Comparison of ENCODE assay signal across 7 cellular contexts in genomic region chr19:57599377-57599760, GRCh38. TPM values are rescaled to one million over a fixed set of nuclear protein-coding genes. Genes with fewer than 3 reads are reported as not detected.
DNase-seq lines count a peak whose midpoint lies in the region; ATAC-seq and TF ChIP-seq lines count a peak whose summit lies in the region.

No MANE protein-coding gene starts in this region.

- H3K36me3 ChIP-seq in aorta (ENCODE audit: control insufficient read depth in 1 of 2, insufficient read depth in 2 of 2, low read length in 1 of 2) = peaks cover 0 to 6% of the 10 kb centered on the region in 2 donors

- TF ChIP-seq CTCF in RWPE1 (conservative IDR thresholded peaks at IDR 0.05; ENCODE audit: low read depth) = no peak

- POLR2A ChIA-PET in RWPE1 (lab: Yijun Ruan, JAX; ENCODE audit: low non-redundant PET) = no interaction called here

- peaks cover 42 to 68% of the 10 kb centered on the region in 2 donors for H3K9me3 Mint-ChIP-seq in stimulated activated naive CD8-positive, alpha-beta T cell treated with anti-CD3 and anti-CD28 coated beads, Interleukin-15, amount 100 ng/mL, for 72 hours

- no peaks in the 10 kb centered on the region for H3K27me3 Mint-ChIP-seq in stimulated activated naive CD8-positive, alpha-beta T cell treated with anti-CD3 and anti-CD28 coated beads, Interleukin-15, amount 100 ng/mL, for 72 hours

- 55% methylated on average over 8 of the region's 8 CpGs for WGBS in right cardiac atrium
- 47 to 55% methylated on average over 8 of the region's 8 CpGs for WGBS in aorta, 2 donors

- ATAC-seq in GM21515 (IDR thresholded peaks at IDR 0.05; ENCODE audit: unreplicated experiment) (peak; percentile 23), right cardiac atrium (no peak), GM18909 (IDR thresholded peaks at IDR 0.05; ENCODE audit: poor library complexity, unreplicated experiment) (no peak), aorta (ENCODE audit: low FRiP score) (no peak)
- ATAC-seq in stimulated activated naive CD8-positive, alpha-beta T cell treated with anti-CD3 and anti-CD28 coated beads, Interleukin-15, amount 100 ng/mL, for 72 hours = peak; percentile 52

- H3K4me1 ChIP-seq in right cardiac atrium (ENCODE audit: control insufficient read depth, insufficient read depth, low read length) = peaks cover 2% of the 10 kb centered on the region
- H3K4me1 ChIP-seq in aorta (ENCODE audit: control insufficient read depth in 1 of 2, insufficient read depth in 2 of 2, low read length in 2 of 2) = no peaks in the 10 kb centered on the region

- CTCF ChIA-PET in RWPE1 (lab: Yijun Ruan, JAX) = no interaction called here

- peak overlapping the region; percentile 81 for H3K4me3 ChIP-seq in right cardiac atrium (ENCODE audit: low read length)
- peak overlapping the region in 1 of 2 donors; percentile 36 for H3K4me3 ChIP-seq in aorta (ENCODE audit: low read length in 2 of 2)

- DNase-seq in RWPE1 (ENCODE audit: low spot score) = no peak
- no peak for DNase-seq in right cardiac atrium
- no peak for DNase-seq in stimulated activated naive CD8-positive, alpha-beta T cell treated with anti-CD3 and anti-CD28 coated beads, Interleukin-15, amount 100 ng/mL, for 72 hours
- no peak for DNase-seq in NK-92 treated with Interleukin-12 subunit alpha and Interleukin-12 subunit beta, amount 100 ng/mL, for 24 hours (lab: John Stamatoyannopoulos, UW)
- no peak for DNase-seq in aorta

- peak overlapping the region; percentile 75 to 93 for H3K27ac Mint-ChIP-seq in stimulated activated naive CD8-positive, alpha-beta T cell treated with anti-CD3 and anti-CD28 coated beads, Interleukin-15, amount 100 ng/mL, for 72 hours

- peak overlapping the region; percentile 86 to 91 for H3K4me3 Mint-ChIP-seq in stimulated activated naive CD8-positive, alpha-beta T cell treated with anti-CD3 and anti-CD28 coated beads, Interleukin-15, amount 100 ng/mL, for 72 hours

- H3K9me3 ChIP-seq in right cardiac atrium (ENCODE audit: control insufficient read depth, low read length) (no peaks in the 10 kb centered on the region), aorta (ENCODE audit: control insufficient read depth, low read length) (peaks cover 9% of the 10 kb centered on the region)

- peaks cover 24% of the 10 kb centered on the region for H3K4me1 Mint-ChIP-seq in stimulated activated naive CD8-positive, alpha-beta T cell treated with anti-CD3 and anti-CD28 coated beads, Interleukin-15, amount 100 ng/mL, for 72 hours

- intact Hi-C loops in right cardiac atrium (cut with DNase I) = no loop called here
- intact Hi-C loops in aorta (cut with DNase I) = no loop called here

- no peaks in the 10 kb centered on the region for H3K27me3 ChIP-seq in right cardiac atrium (ENCODE audit: control insufficient read depth, insufficient read depth)
- H3K27me3 ChIP-seq in aorta (ENCODE audit: control insufficient read depth in 1 of 2, insufficient read depth in 2 of 2, low read length in 1 of 2) = no peaks in the 10 kb centered on the region

- H3K27ac ChIP-seq in RWPE1 (peak overlapping the region; percentile 55), right cardiac atrium (ENCODE audit: low read length) (peak overlapping the region; percentile 70), aorta (ENCODE audit: low read depth in 1 of 2, low read length in 2 of 2) (no peak overlapping the region)

RNA-seq across cellular contexts. Expression of gene ZNF530, which starts 0.3 kb away (rescaled TPM):
- total RNA-seq in right cardiac atrium = 1 to 10 TPM; 3.7 to 5.9 (median 5.0) TPM
- 8.4 TPM for polyA plus RNA-seq in right cardiac atrium
- 1 to 10 TPM; 2.3 to 2.5 TPM for total RNA-seq in aorta
- polyA plus RNA-seq in aorta = 1 to 10 TPM in 1 of 2 donors, not detected in 1; 1.6 TPM

RNA-seq across cellular contexts. Expression of gene ZNF134, which starts 14.7 kb away (rescaled TPM):
- 10 to 100 TPM; 15.1 to 20.1 (median 17.3) TPM for total RNA-seq in right cardiac atrium
- polyA plus RNA-seq in right cardiac atrium = 5.5 TPM
- 10 to 100 TPM; 13.1 to 16.6 TPM for total RNA-seq in aorta
- 1 to 10 TPM; 2.4 to 8.1 TPM for polyA plus RNA-seq in aorta

RNA-seq across cellular contexts. Expression of gene ZIK1, which starts 15.4 kb away (rescaled TPM):
- total RNA-seq in right cardiac atrium = 1 to 10 TPM; 5.0 to 6.3 (median 5.5) TPM
- 2.0 TPM for polyA plus RNA-seq in right cardiac atrium
- total RNA-seq in aorta = 1 to 10 TPM; 3.5 to 6.3 TPM
- polyA plus RNA-seq in aorta = 1 to 10 TPM in 1 of 2 donors, not detected in 1; 2.4 TPM

RNA-seq across cellular contexts. Expression of gene ZNF416, which starts 20.7 kb away (rescaled TPM):
- total RNA-seq in right cardiac atrium (1 to 10 TPM; 4.7 to 5.9 (median 4.8) TPM), aorta (1 to 10 TPM; 4.0 to 6.1 TPM)
- polyA plus RNA-seq in right cardiac atrium (2.4 TPM), aorta (1 to 10 TPM; 1.5 to 2.5 TPM)

RNA-seq across cellular contexts. Expression of gene ZNF211, which starts 33.6 kb away (rescaled TPM):
- total RNA-seq in right cardiac atrium (10 to 100 TPM; 11.9 to 15.0 (median 13.6) TPM), aorta (10 to 100 TPM in 1 of 2 donors, 1 to 10 TPM in 1; 8.9 to 14.8 TPM)
- polyA plus RNA-seq in right cardiac atrium (8.0 TPM), aorta (10 to 100 TPM in 1 of 2 donors, 1 to 10 TPM in 1; 1.3 to 10.2 TPM)

Comparison
In these comparisons a context has a peak if more than half of its experiments do, and no peak if none do; other contexts are left out.
1. ATAC-seq: peak in GM21515 (single experiment) and stimulated activated naive CD8-positive, alpha-beta T cell treated with anti-CD3 and anti-CD28 coated beads, Interleukin-15, amount 100 ng/mL, for 72 hours (single experiment); none in right cardiac atrium (0 of 2), GM18909 (single experiment) and aorta (single experiment).
2. H3K27ac ChIP-seq: peak in RWPE1 (single experiment) and right cardiac atrium (single experiment); none in aorta (0 of 2).